Comparison of ENCODE assay signal across 8 cellular contexts in the genomic region with DNA sequence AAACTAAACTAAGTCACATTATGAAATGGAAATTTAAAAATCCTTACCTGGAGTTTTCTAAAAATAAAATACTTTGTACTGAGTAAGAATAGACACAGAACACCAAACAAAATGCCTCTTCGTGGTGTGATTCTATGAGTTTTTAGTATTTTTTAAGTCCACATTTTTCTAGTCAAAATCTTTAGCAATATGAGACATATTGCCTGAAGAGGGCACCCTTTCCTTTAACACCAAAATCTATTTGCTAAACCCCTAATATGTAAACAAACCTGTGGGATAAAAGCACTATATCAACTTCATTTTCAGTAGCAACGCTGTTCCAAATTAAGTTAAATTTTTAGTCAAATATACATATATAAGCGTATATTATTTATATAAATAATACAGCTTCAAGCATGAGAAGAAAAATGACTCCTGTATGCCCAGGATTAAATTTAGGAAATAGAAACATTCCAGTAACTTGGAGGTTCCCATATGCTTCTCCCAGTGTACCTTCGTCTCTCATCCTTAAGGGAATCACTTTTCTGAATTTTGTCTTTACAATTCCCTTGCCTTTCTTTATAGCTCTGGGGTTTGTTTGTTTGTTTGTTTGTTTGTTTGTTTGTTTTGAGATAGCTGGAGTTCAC. TPM values are rescaled to one million over a fixed set of nuclear protein-coding genes. Genes with fewer than 3 reads are reported as not detected.
A peak's percentile ranks its signal among the peaks of the same experiment; 100 is the strongest.
DNase-seq lines count a peak whose midpoint lies in the region; ATAC-seq and TF ChIP-seq lines count a peak whose summit lies in the region.

No MANE protein-coding gene starts in this region.

- H3K4me3 ChIP-seq in DND-41 (ENCODE audit: low read depth in 1 of 2, low read length in 2 of 2) (no peak overlapping the region), Karpas-422 (ENCODE audit: low read length) (no peak overlapping the region), RWPE2 (ENCODE audit: severe bottlenecking) (no peak overlapping the region), fibroblast of the aortic adventitia (ENCODE audit: low read depth, low read length) (no peak overlapping the region), psoas muscle (no peak overlapping the region), MG63 (no peak overlapping the region)

- 31 to 41% (median 31%) methylated on average over 4 of the region's 4 CpGs for WGBS in psoas muscle, 3 donors

- no peak overlapping the region for H3K9ac ChIP-seq in DND-41 (ENCODE audit: low read depth, low read length)
- H3K9ac ChIP-seq in Karpas-422 (ENCODE audit: low read length) = no peak overlapping the region

- ATAC-seq in DND-41 (ENCODE audit: insufficient read depth, low read depth) (peak; percentile 58; the same call in 2 of the 3 replicates), RWPE2 (ENCODE audit: low read depth) (no peak), psoas muscle (peak in 2 of 4 donors; percentile 40 to 76), GM19035 (IDR thresholded peaks at IDR 0.05; ENCODE audit: unreplicated experiment) (no peak)

- no peaks in the 10 kb centered on the region for H3K79me2 ChIP-seq in DND-41 (ENCODE audit: insufficient read depth, low read length)
- no peaks in the 10 kb centered on the region for H3K79me2 ChIP-seq in Karpas-422 (ENCODE audit: low read length)

- H3K9me2 ChIP-seq in Karpas-422 (replicated peaks; ENCODE audit: insufficient read depth, low read length) = no peaks in the 10 kb centered on the region

- H3K27ac ChIP-seq in DND-41 (ENCODE audit: low read length) (no peak overlapping the region), Karpas-422 (ENCODE audit: low read length) (no peak overlapping the region), RWPE2 (ENCODE audit: poor library complexity, severe bottlenecking) (no peak overlapping the region), psoas muscle (no peak overlapping the region)

- H3K4me2 ChIP-seq in DND-41 (ENCODE audit: insufficient read depth, low read length) (no peak overlapping the region), Karpas-422 (ENCODE audit: low read depth, low read length, poor library complexity, severe bottlenecking) (no peak overlapping the region)

- peak; percentile 62 for TF ChIP-seq CTCF in DND-41 (IDR thresholded peaks at IDR 0.05; ENCODE audit: borderline replicate concordance, extremely low read depth, low read length, poor library complexity, severe bottlenecking)
- peak; percentile 84 for TF ChIP-seq CTCF in RWPE2 (IDR thresholded peaks at IDR 0.05; ENCODE audit: poor library complexity, severe bottlenecking)
- TF ChIP-seq CTCF in fibroblast of the aortic adventitia (IDR thresholded peaks at IDR 0.05; ENCODE audit: insufficient read depth, low read length) = peak; percentile 56
- TF ChIP-seq CTCF in psoas muscle (IDR thresholded peaks at IDR 0.05) = peak; percentile 62

- H3K9me3 ChIP-seq in DND-41 (ENCODE audit: insufficient read depth, low read length, severe bottlenecking) (no peaks in the 10 kb centered on the region), Karpas-422 (ENCODE audit: low read length) (no peaks in the 10 kb centered on the region), RWPE2 (ENCODE audit: severe bottlenecking) (no peaks in the 10 kb centered on the region), psoas muscle (no peaks in the 10 kb centered on the region), MG63 (no peaks in the 10 kb centered on the region)

- H3K27me3 ChIP-seq in DND-41 (ENCODE audit: insufficient read depth, low read length, poor library complexity) (no peaks in the 10 kb centered on the region), Karpas-422 (ENCODE audit: low read length) (no peaks in the 10 kb centered on the region), RWPE2 (ENCODE audit: insufficient read depth, poor library complexity, severe bottlenecking) (no peaks in the 10 kb centered on the region), psoas muscle (ENCODE audit: insufficient read depth in 3 of 3, low read length in 2 of 3) (no peaks in the 10 kb centered on the region), MG63 (no peaks in the 10 kb centered on the region)

- intact Hi-C loops in psoas muscle (cut with DNase I) = loop anchor here (2.0 to 5.0 kb wide), 5 partner anchors 85 to 233 kb away; no protein-coding TSS in a partner anchor

- H4K20me1 ChIP-seq in DND-41 (ENCODE audit: insufficient read depth, low read length) = no peaks in the 10 kb centered on the region
- no peaks in the 10 kb centered on the region for H4K20me1 ChIP-seq in Karpas-422 (ENCODE audit: insufficient read depth, low read depth, low read length)

- DNase-seq in DND-41 (no peak), Karpas-422 (peak; percentile 73), RWPE2 (ENCODE audit: low spot score) (no peak), fibroblast of the aortic adventitia (ENCODE audit: low read depth) (peak; percentile 80), psoas muscle (no peak), MG63 (no peak)
- no peak for DNase-seq in activated naive CD4-positive, alpha-beta T cell treated with Interleukin-2 at 50 U/mL for 16 hours

- H3K36me3 ChIP-seq in DND-41 (ENCODE audit: insufficient read depth, low read length) = no peaks in the 10 kb centered on the region
- no peaks in the 10 kb centered on the region for H3K36me3 ChIP-seq in Karpas-422 (ENCODE audit: insufficient read depth, low read length)
- no peaks in the 10 kb centered on the region for H3K36me3 ChIP-seq in RWPE2 (ENCODE audit: low read depth)
- no peaks in the 10 kb centered on the region for H3K36me3 ChIP-seq in psoas muscle (ENCODE audit: insufficient read depth in 1 of 2, low read depth in 1 of 2)
- no peaks in the 10 kb centered on the region for H3K36me3 ChIP-seq in MG63

- H3K4me1 ChIP-seq in DND-41 (ENCODE audit: insufficient read depth, low read length) = no peaks in the 10 kb centered on the region
- H3K4me1 ChIP-seq in Karpas-422 (ENCODE audit: low read length) = no peaks in the 10 kb centered on the region
- no peaks in the 10 kb centered on the region for H3K4me1 ChIP-seq in RWPE2 (ENCODE audit: insufficient read depth, poor library complexity, severe bottlenecking)
- H3K4me1 ChIP-seq in psoas muscle = no peaks in the 10 kb centered on the region

- H2AFZ ChIP-seq in DND-41 (ENCODE audit: low read depth, low read length) (0 out of 2 replicates have a peak overlapping the region, but pooled peaks have one; percentile 36), Karpas-422 (ENCODE audit: low read length) (no peak overlapping the region)

RNA-seq across cellular contexts. Expression of a gene that starts 23.0 kb away (rescaled TPM):
- total RNA-seq in Karpas-422 (2014; rRNA removed; shearing (Covaris generic); ENCODE audit: low replicate concordance) = 30.4 and 40.3 TPM in 2 replicates
- total RNA-seq in fibroblast of the aortic adventitia (ENCODE audit: low replicate concordance) (19.9 and 21.4 TPM in 2 replicates), psoas muscle (1 to 10 TPM; 2.5 to 4.7 (median 4.0) TPM)
- polyA plus RNA-seq in psoas muscle = 1 to 10 TPM; 1.1 to 1.8 (median 1.4) TPM
- total RNA-seq in MG63 (2014; rRNA removed; shearing (Covaris generic); ENCODE audit: low replicate concordance) = 20.1 and 26.8 TPM in 2 replicates

Comparison
In these comparisons a context has a peak if more than half of its experiments do, and no peak if none do; other contexts are left out.
1. DNase-seq: peak in Karpas-422 (single experiment) and fibroblast of the aortic adventitia (single experiment); none in DND-41 (single experiment), RWPE2 (single experiment), psoas muscle (0 of 2), MG63 (single experiment) and activated naive CD4-positive, alpha-beta T cell treated with Interleukin-2 at 50 U/mL for 16 hours (single experiment).
2. Peak in every context shown above with its lines, with median percentiles within 50 percentile points of each other: CTCF ChIP-seq.